Comparison of ENCODE assay signal across 23 cellular contexts in genomic region chr7:148149730-148150129, GRCh38.
"Had no signal": no experiment of that assay in that cellular context is flagged by ENCODE, and none has a peak within 500 bp of the region (broad histone marks: within the 10 kb centered on the region; RNA-seq: fewer than 3 reads in every experiment).

No MANE protein-coding gene starts in this region.

- H3K36me3 ChIP-seq: MG63, SJCRH30 had no signal

- H3K27me3 ChIP-seq: MG63 had no signal

- H3K4me3 ChIP-seq: MG63, SJCRH30 had no signal

- ATAC-seq: Panc1, PC-3, Right ventricle myocardium inferior, SK-N-SH treated with all-trans-retinoic acid at 6 μM for 48 hours had no signal

- H3K27ac ChIP-seq: SJCRH30 had no signal

- H3K4me1 ChIP-seq: SJCRH30 had no signal

- DNase-seq: Karpas-422; KBM-7; MG63; NCI-H1092 treated with DMSO at 0.1 percent for 48 hours; NCI-H1436; NCI-H187; NCI-H2029; NCI-H2081 treated with DMSO at 0.1 percent for 48 hours; NCI-H2171; NCI-H226; NCI-H446; NCI-H510A; NCI-H524 treated with DMSO at 0.1 percent for 48 hours; NCI-H69; NCI-H774; NK-92 treated with Interleukin-12 subunit alpha and Interleukin-12 subunit beta, amount 100 ng/mL, for 24 hours; PC-3; SHP77 treated with DMSO at 0.1 percent for 48 hours; SJCRH30; T-helper 1 cell had no signal

- H3K9me3 ChIP-seq: MG63, SJCRH30 had no signal
